Comparison of ENCODE assay signal across 12 cellular contexts in the genomic region with DNA sequence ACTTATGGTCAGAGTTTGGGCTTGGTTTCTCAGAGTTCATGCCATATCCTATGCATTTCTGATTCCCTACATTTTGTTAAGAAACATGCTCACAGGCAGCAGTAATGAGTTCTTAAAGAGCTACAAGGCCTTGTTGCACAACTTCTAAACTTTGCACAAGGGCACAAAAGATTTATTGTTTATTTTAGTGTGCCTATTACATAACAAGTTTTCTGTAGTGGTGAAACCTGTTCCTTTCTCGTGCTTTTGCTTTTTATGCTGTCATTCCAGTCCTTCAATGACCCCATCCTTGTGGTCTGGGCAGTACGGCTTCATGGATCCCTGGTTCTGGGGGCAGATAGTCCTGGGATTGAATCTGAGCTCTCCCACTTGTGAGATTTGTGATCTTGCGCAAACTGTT. TPM values are rescaled to one million over a fixed set of nuclear protein-coding genes. Genes with fewer than 3 reads are reported as not detected.
A peak's percentile ranks its signal among the peaks of the same experiment; 100 is the strongest.
DNase-seq lines count a peak whose midpoint lies in the region; ATAC-seq and TF ChIP-seq lines count a peak whose summit lies in the region.
"Had no signal": no experiment of that assay in that cellular context is flagged by ENCODE, and none has a peak within 500 bp of the region (broad histone marks: within the 10 kb centered on the region; RNA-seq: fewer than 3 reads in every experiment).

No MANE protein-coding gene starts in this region.

- no peak overlapping the region for H2BK12ac ChIP-seq in trophoblast cell (ENCODE audit: low read length)

- POLR2A ChIA-PET in SK-N-SH (lab: Yijun Ruan, JAX) = no interaction called here

- H3K4me1 ChIP-seq in trophoblast cell (ENCODE audit: control insufficient read depth in 1 of 2, insufficient read depth in 2 of 2, low read length in 2 of 2) = no peaks in the 10 kb centered on the region
- H3K4me1 ChIP-seq in SK-N-SH (ENCODE audit: control insufficient read depth in 1 of 2, insufficient read depth in 2 of 2, low read depth in 1 of 2, low read length in 1 of 2) = no peaks in the 10 kb centered on the region; a peak in 1 of 4 replicates

- H2BK120ac ChIP-seq in trophoblast cell (ENCODE audit: insufficient read depth, low read length, poor library complexity) = no peak overlapping the region

- H3K4ac ChIP-seq in trophoblast cell (ENCODE audit: low read depth, low read length) = no peak overlapping the region

- DNase-seq in AG09319 (ENCODE audit: extremely low read depth, low read depth) (peak; percentile 39), T-helper 17 cell (no peak), fibroblast of peridontal ligament (ENCODE audit: extremely low read depth) (peak; percentile 67), trophoblast cell (peak; percentile 42 to 78), SK-N-SH (no peak)
- DNase-seq: activated gamma-delta T cell treated with Interleukin-2 at 50 U/mL for 16 hours; nephron progenitor cell; stimulated activated CD4-positive, alpha-beta T cell treated with anti-CD3 and anti-CD28 coated beads, Interleukin-4, amount 100 ng/mL, for 4 hours had no signal

- H4K91ac ChIP-seq in trophoblast cell (ENCODE audit: low read depth, low read length) = no peak overlapping the region

- H4K20me1 ChIP-seq in SK-N-SH (ENCODE audit: insufficient read depth) = peaks cover 36% of the 10 kb centered on the region

- H2AK5ac ChIP-seq in trophoblast cell (ENCODE audit: low read length) = no peak overlapping the region

- H2AFZ ChIP-seq in trophoblast cell (ENCODE audit: insufficient read depth, low read length, poor library complexity) (no peak overlapping the region), SK-N-SH (ENCODE audit: low read depth) (no peak overlapping the region)

- no peak overlapping the region for H3K4me3 Mint-ChIP-seq in T-helper 17 cell
- H3K4me3 Mint-ChIP-seq: nephron progenitor cell had no signal

- no CpG with 5 or more reads among the region's 3 CpGs for WGBS in trophoblast cell (ENCODE audit: extremely low coverage, insufficient coverage, insufficient read length)
- 82% methylated on average over 3 of the region's 3 CpGs for WGBS in SK-N-SH (ENCODE audit: low lambda C conversion rate)

- H3K36me3 ChIP-seq in trophoblast cell (ENCODE audit: control insufficient read depth in 1 of 2, insufficient read depth in 2 of 2, low read length in 2 of 2) = peaks cover 3 to 6% of the 10 kb centered on the region in 2 experiments
- H3K36me3 ChIP-seq in SK-N-SH (replicated peaks in 1 of 2; ENCODE audit: control insufficient read depth in 1 of 2, insufficient read depth in 2 of 2, low read length in 1 of 2) = peaks cover 53 to 67% of the 10 kb centered on the region in 2 experiments

- H4K8ac ChIP-seq in trophoblast cell (ENCODE audit: low read depth, low read length) = no peak overlapping the region

- H3K27me3 ChIP-seq in trophoblast cell (ENCODE audit: insufficient read depth, low read length) = no peaks in the 10 kb centered on the region
- H3K27me3 ChIP-seq in SK-N-SH (ENCODE audit: insufficient read depth) = no peaks in the 10 kb centered on the region

- TF ChIP-seq EP300 in SK-N-SH (IDR thresholded peaks at IDR 0.05; ENCODE audit: borderline replicate concordance in 1 of 2, low read depth in 1 of 2, low read length in 1 of 2) = no peak

- no peaks in the 10 kb centered on the region for H3F3A ChIP-seq in SK-N-SH (replicated peaks; ENCODE audit: insufficient read depth)

- H3K27ac ChIP-seq in trophoblast cell (ENCODE audit: low read depth, low read length) = no peak overlapping the region
- no peak overlapping the region for H3K27ac ChIP-seq in SK-N-SH (ENCODE audit: low read depth in 2 of 2, low read length in 1 of 2)

- H3K27me3 Mint-ChIP-seq in T-helper 17 cell = no peaks in the 10 kb centered on the region

- H3K9ac ChIP-seq in trophoblast cell (ENCODE audit: low read length) (no peak overlapping the region), SK-N-SH (no peak overlapping the region)

- H4K12ac ChIP-seq in trophoblast cell (ENCODE audit: low read depth, low read length) = no peak overlapping the region

- H3K9me3 ChIP-seq in T-helper 17 cell (ENCODE audit: control insufficient read depth, low read length, poor library complexity, severe bottlenecking) (no peaks in the 10 kb centered on the region), trophoblast cell (ENCODE audit: insufficient read depth, low read depth, low read length) (no peaks in the 10 kb centered on the region), SK-N-SH (no peaks in the 10 kb centered on the region)

- CTCF ChIA-PET in SK-N-SH (lab: Yijun Ruan, JAX) = interaction anchor here (0.7 to 1.3 kb wide), 2 partner anchors 84 to 1694 kb away, joined by 3 to 4 read pairs; no protein-coding TSS in a partner anchor

- peak overlapping the region; percentile 39 for H3K27ac Mint-ChIP-seq in T-helper 17 cell

- H2BK5ac ChIP-seq in trophoblast cell (ENCODE audit: low read depth, low read length, poor library complexity) = no peak overlapping the region

- no peak overlapping the region for H3K18ac ChIP-seq in trophoblast cell (ENCODE audit: low read length)

- H3K79me2 ChIP-seq in trophoblast cell (ENCODE audit: control insufficient read depth, insufficient read depth, low read length, poor library complexity) (no peaks in the 10 kb centered on the region), SK-N-SH (ENCODE audit: insufficient read depth) (peaks cover 63% of the 10 kb centered on the region)

- H3K4me1 Mint-ChIP-seq in T-helper 17 cell = peaks cover 34% of the 10 kb centered on the region
- H3K4me1 Mint-ChIP-seq: nephron progenitor cell had no signal

- no peak overlapping the region for H3K23ac ChIP-seq in trophoblast cell (ENCODE audit: low read length)

- no peak overlapping the region for H3K14ac ChIP-seq in trophoblast cell (ENCODE audit: low read length)

- TF ChIP-seq RAD21 in SK-N-SH (IDR thresholded peaks at IDR 0.05; ENCODE audit: low read length) = no peak

- no peaks in the 10 kb centered on the region for H3K79me1 ChIP-seq in trophoblast cell (ENCODE audit: low read length)

- H3K4me3 ChIP-seq in trophoblast cell (ENCODE audit: low read depth, low read length) (no peak overlapping the region), SK-N-SH (ENCODE audit: low read depth in 2 of 2, low read length in 1 of 2) (no peak overlapping the region)

- TF ChIP-seq CTCF in AG09319 (IDR thresholded peaks at IDR 0.05; ENCODE audit: low read depth, low read length) (no peak), SK-N-SH (IDR thresholded peaks at IDR 0.05) (no peak)

- ATAC-seq in T-helper 17 cell (no peak), HG02973 (IDR thresholded peaks at IDR 0.05; ENCODE audit: unreplicated experiment) (no peak), GM19397 (IDR thresholded peaks at IDR 0.05; ENCODE audit: unreplicated experiment) (no peak), GM18861 (IDR thresholded peaks at IDR 0.05; ENCODE audit: unreplicated experiment) (no peak)
- ATAC-seq: activated CD4-positive, CD25-positive, alpha-beta regulatory T cell treated with anti-CD3 and anti-CD28 coated beads, Interleukin-2, amount 50 U/mL, for 24 hours had no signal

- no peak overlapping the region for H3K4me2 ChIP-seq in trophoblast cell (ENCODE audit: low read length)
- H3K4me2 ChIP-seq in SK-N-SH = no peak overlapping the region

- H3K36me3 Mint-ChIP-seq in T-helper 17 cell (ENCODE audit: low read depth) = peaks cover 21% of the 10 kb centered on the region

- H3K9me2 ChIP-seq in SK-N-SH = no peaks in the 10 kb centered on the region

TF ChIP-seq in SK-N-SH, 30 proteins besides CTCF, POLR2A, EP300 and RAD21:
- TF ChIP-seq JUND (IDR thresholded peaks at IDR 0.05) (no peak), YY1 (IDR thresholded peaks at IDR 0.05; ENCODE audit: low read depth) (no peak), SIN3A (IDR thresholded peaks at IDR 0.05; ENCODE audit: borderline replicate concordance, low read depth, low read length) (no peak), FOXJ3 (CRISPR knock-in tag; IDR thresholded peaks at IDR 0.05) (no peak), MXI1 (IDR thresholded peaks at IDR 0.05; ENCODE audit: low read depth, low read length) (no peak), POLR2AphosphoS5 (IDR thresholded peaks at IDR 0.05; ENCODE audit: low read depth, low read length) (no peak), NFIC (IDR thresholded peaks at IDR 0.05; ENCODE audit: borderline replicate concordance) (no peak)
- TF ChIP-seq, protein P1, sequence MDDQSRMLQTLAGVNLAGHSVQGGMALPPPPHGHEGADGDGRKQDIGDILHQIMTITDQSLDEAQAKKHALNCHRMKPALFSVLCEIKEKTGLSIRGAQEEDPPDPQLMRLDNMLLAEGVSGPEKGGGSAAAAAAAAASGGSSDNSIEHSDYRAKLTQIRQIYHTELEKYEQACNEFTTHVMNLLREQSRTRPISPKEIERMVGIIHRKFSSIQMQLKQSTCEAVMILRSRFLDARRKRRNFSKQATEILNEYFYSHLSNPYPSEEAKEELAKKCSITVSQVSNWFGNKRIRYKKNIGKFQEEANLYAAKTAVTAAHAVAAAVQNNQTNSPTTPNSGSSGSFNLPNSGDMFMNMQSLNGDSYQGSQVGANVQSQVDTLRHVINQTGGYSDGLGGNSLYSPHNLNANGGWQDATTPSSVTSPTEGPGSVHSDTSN (IDR thresholded peaks at IDR 0.05) = no peak
- TF ChIP-seq, protein P2, sequence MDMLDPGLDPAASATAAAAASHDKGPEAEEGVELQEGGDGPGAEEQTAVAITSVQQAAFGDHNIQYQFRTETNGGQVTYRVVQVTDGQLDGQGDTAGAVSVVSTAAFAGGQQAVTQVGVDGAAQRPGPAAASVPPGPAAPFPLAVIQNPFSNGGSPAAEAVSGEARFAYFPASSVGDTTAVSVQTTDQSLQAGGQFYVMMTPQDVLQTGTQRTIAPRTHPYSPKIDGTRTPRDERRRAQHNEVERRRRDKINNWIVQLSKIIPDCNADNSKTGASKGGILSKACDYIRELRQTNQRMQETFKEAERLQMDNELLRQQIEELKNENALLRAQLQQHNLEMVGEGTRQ (IDR thresholded peaks at IDR 0.05; ENCODE audit: borderline replicate concordance, low read depth, low read length) = no peak

RNA-seq across cellular contexts. Expression of gene ZNF507, which starts 17.8 kb away (rescaled TPM):
- total RNA-seq in T-helper 17 cell = 10 to 100 TPM; 23.1 to 36.1 TPM
- polyA plus RNA-seq in trophoblast cell (2013) = 7.2 and 7.7 TPM in 2 replicates
- 6.8 and 9.1 TPM in 2 replicates for polyA plus RNA-seq in SK-N-SH (2012; rRNA removed)
- 7.8 and 8.8 TPM in 2 replicates for polyA plus RNA-seq in SK-N-SH (2012; cell fraction: cytosol; rRNA removed)
- 6.3 and 12.5 TPM in 2 replicates for polyA plus RNA-seq in SK-N-SH (2012; cell fraction: nucleus; rRNA removed)

RNA-seq across cellular contexts. Expression of gene DPY19L3, which starts 42.4 kb away (rescaled TPM):
- 10 to 100 TPM; 10.2 to 14.7 TPM for total RNA-seq in T-helper 17 cell
- polyA plus RNA-seq in trophoblast cell (2013) = 20.7 and 21.1 TPM in 2 replicates
- polyA plus RNA-seq in SK-N-SH (2012; rRNA removed) = 23.3 and 25.2 TPM in 2 replicates
- polyA plus RNA-seq in SK-N-SH (2012; cell fraction: cytosol; rRNA removed) = 10.2 and 15.5 TPM in 2 replicates
- 98.0 and 110 TPM in 2 replicates for polyA plus RNA-seq in SK-N-SH (2012; cell fraction: nucleus; rRNA removed)

Comparison
In these comparisons a context has a peak if more than half of its experiments do, and no peak if none do; other contexts are left out.
1. DNase-seq: peak in AG09319 (single experiment), fibroblast of peridontal ligament (single experiment) and trophoblast cell (2 of 2); none in T-helper 17 cell (0 of 3) and SK-N-SH (single experiment).